1 cellular context compared by ENCODE assay signal in the genomic region with DNA sequence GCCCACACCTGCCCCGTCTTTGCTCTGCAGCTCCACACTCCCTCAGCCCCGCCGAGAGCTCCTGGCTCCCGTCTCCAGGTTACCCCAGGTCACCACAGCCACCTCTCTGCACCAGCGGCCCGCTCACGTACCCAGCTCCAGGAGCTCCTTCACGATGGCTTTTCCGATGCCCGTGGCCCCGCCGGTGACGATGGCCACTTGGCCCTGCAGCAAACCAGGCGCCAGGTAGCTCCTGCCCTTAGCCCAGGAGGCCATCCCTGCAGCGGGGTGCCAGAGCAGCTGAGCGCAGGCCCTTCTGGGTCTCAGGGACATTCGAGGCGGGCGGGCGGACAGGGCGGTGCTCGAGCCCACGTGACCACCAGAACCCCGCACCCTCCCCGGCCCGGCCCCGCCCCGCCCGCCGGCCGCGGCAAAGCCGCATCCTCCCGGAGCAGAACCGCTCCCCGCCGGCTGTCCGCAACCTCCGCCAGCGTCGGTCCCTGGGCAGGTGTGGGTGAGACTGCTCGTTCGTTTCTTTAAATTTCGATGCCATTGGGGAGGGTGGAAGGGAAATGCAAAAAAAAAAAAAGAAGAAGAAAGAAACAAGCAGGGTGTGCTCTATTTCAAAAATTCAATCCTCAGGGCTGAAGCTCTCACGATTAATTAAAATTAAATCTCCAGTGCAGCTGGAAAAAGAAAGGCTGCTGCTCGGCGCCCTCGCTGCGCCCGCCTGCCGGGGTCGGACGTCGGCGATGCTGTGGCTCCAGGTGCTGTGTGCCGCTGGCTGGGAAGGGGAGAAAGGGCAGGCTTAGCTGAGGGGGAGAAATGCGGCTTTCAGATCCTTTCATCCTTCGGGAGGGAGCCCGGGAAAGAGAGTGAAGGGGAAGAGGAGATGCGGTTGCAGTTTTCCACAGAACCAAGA.
TF ChIP-seq lines count a peak whose summit lies in the region.

A gene (minus strand): TSS at position 323 of the 901 bp plus-strand sequence. CDS start 68 bp downstream, at position 255.
A gene with protein sequence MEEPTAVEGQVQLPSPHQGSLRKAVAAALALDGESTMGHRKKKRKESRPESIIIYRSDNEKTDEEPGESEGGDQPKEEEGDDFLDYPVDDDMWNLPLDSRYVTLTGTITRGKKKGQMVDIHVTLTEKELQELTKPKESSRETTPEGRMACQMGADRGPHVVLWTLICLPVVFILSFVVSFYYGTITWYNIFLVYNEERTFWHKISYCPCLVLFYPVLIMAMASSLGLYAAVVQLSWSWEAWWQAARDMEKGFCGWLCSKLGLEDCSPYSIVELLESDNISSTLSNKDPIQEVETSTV (plus strand): TSS at position 433 of the 901 bp plus-strand sequence. CDS start 14,045 bp downstream, outside the sequence.

TF ChIP-seq in GM12878, 131 proteins besides CTCF, POLR2A, EP300 and RAD21 (continued from another document):
- TF ChIP-seq, protein P1, sequence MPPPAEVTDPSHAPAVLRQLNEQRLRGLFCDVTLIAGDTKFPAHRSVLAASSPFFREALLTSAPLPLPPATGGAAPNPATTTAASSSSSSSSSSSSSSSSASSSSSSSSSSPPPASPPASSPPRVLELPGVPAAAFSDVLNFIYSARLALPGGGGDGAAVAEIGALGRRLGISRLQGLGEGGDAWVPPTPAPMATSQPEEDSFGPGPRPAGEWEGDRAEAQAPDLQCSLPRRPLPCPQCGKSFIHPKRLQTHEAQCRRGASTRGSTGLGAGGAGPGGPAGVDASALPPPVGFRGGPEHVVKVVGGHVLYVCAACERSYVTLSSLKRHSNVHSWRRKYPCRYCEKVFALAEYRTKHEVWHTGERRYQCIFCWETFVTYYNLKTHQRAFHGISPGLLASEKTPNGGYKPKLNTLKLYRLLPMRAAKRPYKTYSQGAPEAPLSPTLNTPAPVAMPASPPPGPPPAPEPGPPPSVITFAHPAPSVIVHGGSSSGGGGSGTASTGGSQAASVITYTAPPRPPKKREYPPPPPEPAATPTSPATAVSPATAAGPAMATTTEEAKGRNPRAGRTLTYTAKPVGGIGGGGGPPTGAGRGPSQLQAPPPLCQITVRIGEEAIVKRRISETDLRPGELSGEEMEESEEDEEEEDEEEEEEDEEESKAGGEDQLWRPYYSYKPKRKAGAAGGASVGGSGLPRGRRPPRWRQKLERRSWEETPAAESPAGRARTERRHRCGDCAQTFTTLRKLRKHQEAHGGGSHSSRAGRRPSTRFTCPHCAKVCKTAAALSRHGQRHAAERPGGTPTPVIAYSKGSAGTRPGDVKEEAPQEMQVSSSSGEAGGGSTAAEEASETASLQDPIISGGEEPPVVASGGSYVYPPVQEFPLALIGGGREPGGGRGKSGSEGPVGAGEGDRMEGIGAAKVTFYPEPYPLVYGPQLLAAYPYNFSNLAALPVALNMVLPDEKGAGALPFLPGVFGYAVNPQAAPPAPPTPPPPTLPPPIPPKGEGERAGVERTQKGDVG (CRISPR knock-in tag; IDR thresholded peaks at IDR 0.05), result no peak
- TF ChIP-seq, protein P2, sequence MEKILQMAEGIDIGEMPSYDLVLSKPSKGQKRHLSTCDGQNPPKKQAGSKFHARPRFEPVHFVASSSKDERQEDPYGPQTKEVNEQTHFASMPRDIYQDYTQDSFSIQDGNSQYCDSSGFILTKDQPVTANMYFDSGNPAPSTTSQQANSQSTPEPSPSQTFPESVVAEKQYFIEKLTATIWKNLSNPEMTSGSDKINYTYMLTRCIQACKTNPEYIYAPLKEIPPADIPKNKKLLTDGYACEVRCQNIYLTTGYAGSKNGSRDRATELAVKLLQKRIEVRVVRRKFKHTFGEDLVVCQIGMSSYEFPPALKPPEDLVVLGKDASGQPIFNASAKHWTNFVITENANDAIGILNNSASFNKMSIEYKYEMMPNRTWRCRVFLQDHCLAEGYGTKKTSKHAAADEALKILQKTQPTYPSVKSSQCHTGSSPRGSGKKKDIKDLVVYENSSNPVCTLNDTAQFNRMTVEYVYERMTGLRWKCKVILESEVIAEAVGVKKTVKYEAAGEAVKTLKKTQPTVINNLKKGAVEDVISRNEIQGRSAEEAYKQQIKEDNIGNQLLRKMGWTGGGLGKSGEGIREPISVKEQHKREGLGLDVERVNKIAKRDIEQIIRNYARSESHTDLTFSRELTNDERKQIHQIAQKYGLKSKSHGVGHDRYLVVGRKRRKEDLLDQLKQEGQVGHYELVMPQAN (conservative IDR thresholded peaks at IDR 0.05), result peak; percentile 52; the same call in 1 of the 2 replicates
- TF ChIP-seq CHD4 (IDR thresholded peaks at IDR 0.05), result no peak
- TF ChIP-seq, protein P3, sequence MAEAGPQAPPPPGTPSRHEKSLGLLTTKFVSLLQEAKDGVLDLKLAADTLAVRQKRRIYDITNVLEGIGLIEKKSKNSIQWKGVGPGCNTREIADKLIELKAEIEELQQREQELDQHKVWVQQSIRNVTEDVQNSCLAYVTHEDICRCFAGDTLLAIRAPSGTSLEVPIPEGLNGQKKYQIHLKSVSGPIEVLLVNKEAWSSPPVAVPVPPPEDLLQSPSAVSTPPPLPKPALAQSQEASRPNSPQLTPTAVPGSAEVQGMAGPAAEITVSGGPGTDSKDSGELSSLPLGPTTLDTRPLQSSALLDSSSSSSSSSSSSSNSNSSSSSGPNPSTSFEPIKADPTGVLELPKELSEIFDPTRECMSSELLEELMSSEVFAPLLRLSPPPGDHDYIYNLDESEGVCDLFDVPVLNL (IDR thresholded peaks at IDR 0.05; ENCODE audit: low read depth, low read length), result 0 out of 2 replicates have a peak, but pooled peaks have one; percentile 14
- TF ChIP-seq CHD2 (IDR thresholded peaks at IDR 0.05; ENCODE audit: borderline replicate concordance, low read depth, low read length), result peak; percentile 36; the same call in 1 of the 2 replicates
TF ChIP-seq in GM12878: peak in this region for 21.
